ENCODE assay signal across 10 cellular contexts in the genomic region with DNA sequence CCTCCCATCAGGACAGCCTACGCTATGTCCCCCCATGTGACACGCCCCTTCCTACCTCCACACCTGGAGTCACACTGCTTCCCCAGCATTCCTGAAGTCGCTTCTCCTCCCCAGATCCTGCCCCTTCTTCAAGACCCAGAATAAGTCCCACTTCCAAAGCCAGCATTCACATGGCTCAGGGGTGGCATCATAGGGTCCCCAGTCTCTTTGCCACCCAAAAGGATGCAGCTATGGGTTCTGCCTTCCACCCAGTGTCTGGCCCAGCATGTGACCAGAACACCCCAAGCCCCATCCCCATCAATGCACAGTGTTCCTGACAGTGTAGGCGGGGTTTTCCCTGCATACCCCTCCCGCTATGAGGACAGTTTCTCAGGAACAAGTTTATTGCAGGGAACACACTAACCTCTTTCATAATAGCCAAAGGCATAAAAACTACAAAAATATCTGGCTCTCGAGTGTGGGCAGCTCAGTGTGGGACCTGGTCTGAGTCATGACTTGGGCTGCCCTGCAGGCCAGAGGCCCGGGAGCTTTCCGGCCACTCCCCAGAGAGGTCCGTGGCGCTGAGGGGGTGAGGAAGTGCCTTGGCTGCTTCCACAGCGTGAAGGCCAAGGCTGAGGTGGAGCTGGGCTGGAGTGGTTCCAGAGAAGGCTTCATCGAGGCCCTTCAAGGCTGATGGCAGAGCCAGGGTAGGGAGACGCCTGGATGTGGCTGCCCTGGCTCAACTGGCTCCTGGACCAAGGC. TPM values are rescaled to one million over a fixed set of nuclear protein-coding genes. Genes with fewer than 3 reads are reported as not detected.
DNase-seq lines count a peak whose midpoint lies in the region; ATAC-seq and TF ChIP-seq lines count a peak whose summit lies in the region.
"Had no signal": no experiment of that assay in that cellular context is flagged by ENCODE, and none has a peak within 500 bp of the region (broad histone marks: within the 10 kb centered on the region; RNA-seq: fewer than 3 reads in every experiment).

No MANE protein-coding gene starts in this region.

- no peaks in the 10 kb centered on the region for H3K4me1 Mint-ChIP-seq in activated CD8-positive, alpha-beta T cell treated with anti-CD3 and anti-CD28 coated beads, Interleukin-2, amount 10 ng/mL, durations not matched to agents 7 days and 5 days (ENCODE audit: low read depth)
- H3K4me1 Mint-ChIP-seq in activated T-cell treated with anti-CD3 and anti-CD28 coated beads, Interleukin-2, amount 50 U/mL, for 4 hours (ENCODE audit: low read depth): no peaks in the 10 kb centered on the region
- no peaks in the 10 kb centered on the region for H3K4me1 Mint-ChIP-seq in activated CD8-positive, alpha-beta T cell treated with anti-CD3 and anti-CD28 coated beads for 36 hours (ENCODE audit: low read depth)

- DNase-seq in HS-5 (ENCODE audit: low read depth) (peak; percentile 60), brain pericyte (ENCODE audit: low read depth, low spot score) (peak; percentile 82), thoracic aorta (ENCODE audit: low spot score) (peak; percentile 77)
- no peak for DNase-seq in activated CD8-positive, alpha-beta T cell treated with anti-CD3 and anti-CD28 coated beads, Interleukin-2, amount 10 ng/mL, durations not matched to agents 7 days and 5 days
- DNase-seq in activated T-cell treated with anti-CD3 and anti-CD28 coated beads, Interleukin-2, amount 50 U/mL, for 4 hours: no peak
- DNase-seq in activated CD8-positive, alpha-beta T cell treated with anti-CD3 and anti-CD28 coated beads for 36 hours: no peak
- DNase-seq: activated CD4-positive, CD25-positive, alpha-beta regulatory T cell had no signal

- no peak overlapping the region for H3K4me3 Mint-ChIP-seq in activated CD8-positive, alpha-beta T cell treated with anti-CD3 and anti-CD28 coated beads, Interleukin-2, amount 10 ng/mL, durations not matched to agents 7 days and 5 days
- H3K4me3 Mint-ChIP-seq in activated T-cell treated with anti-CD3 and anti-CD28 coated beads, Interleukin-2, amount 50 U/mL, for 4 hours: no peak overlapping the region
- no peak overlapping the region for H3K4me3 Mint-ChIP-seq in activated CD8-positive, alpha-beta T cell treated with anti-CD3 and anti-CD28 coated beads for 36 hours

- H3K27ac Mint-ChIP-seq in activated CD8-positive, alpha-beta T cell treated with anti-CD3 and anti-CD28 coated beads, Interleukin-2, amount 10 ng/mL, durations not matched to agents 7 days and 5 days: no peak overlapping the region
- no peak overlapping the region for H3K27ac Mint-ChIP-seq in activated CD8-positive, alpha-beta T cell treated with anti-CD3 and anti-CD28 coated beads for 36 hours

- ATAC-seq in thoracic aorta (ENCODE audit: insufficient number of reproducible peaks, low FRiP score, low read depth) (peak; percentile 82), GM21737 (IDR thresholded peaks at IDR 0.05; ENCODE audit: unreplicated experiment) (no peak)
- ATAC-seq in activated CD8-positive, alpha-beta T cell treated with anti-CD3 and anti-CD28 coated beads, Interleukin-2, amount 10 ng/mL, durations not matched to agents 7 days and 5 days: no peak
- ATAC-seq in activated T-cell treated with anti-CD3 and anti-CD28 coated beads, Interleukin-2, amount 50 U/mL, for 4 hours: no peak
- ATAC-seq in activated CD8-positive, alpha-beta T cell treated with anti-CD3 and anti-CD28 coated beads for 36 hours: no peak

- no peak for TF ChIP-seq CTCF in thoracic aorta (IDR thresholded peaks at IDR 0.05)
- TF ChIP-seq CTCF in activated CD8-positive, alpha-beta T cell treated with anti-CD3 and anti-CD28 coated beads for 36 hours (IDR thresholded peaks at IDR 0.05): no peak

- CTCF ChIA-PET in activated CD8-positive, alpha-beta T cell treated with anti-CD3 and anti-CD28 coated beads, Interleukin-2, amount 10 ng/mL, durations not matched to agents 7 days and 5 days (lab: Charles Lee): no interaction called here
- CTCF ChIA-PET in activated CD8-positive, alpha-beta T cell treated with anti-CD3 and anti-CD28 coated beads for 36 hours (lab: Charles Lee): no interaction called here

- H3K27ac ChIP-seq in layer of hippocampus (ENCODE audit: low read depth, low read length) (peak overlapping the region; percentile 22), thoracic aorta (peak overlapping the region; percentile 68 to 87)
- H3K27ac ChIP-seq: epithelial cell of prostate had no signal

- no peaks in the 10 kb centered on the region for H3K36me3 ChIP-seq in thoracic aorta

- H3K36me3 Mint-ChIP-seq in activated CD8-positive, alpha-beta T cell treated with anti-CD3 and anti-CD28 coated beads, Interleukin-2, amount 10 ng/mL, durations not matched to agents 7 days and 5 days (ENCODE audit: low read depth): no peaks in the 10 kb centered on the region
- no peaks in the 10 kb centered on the region for H3K36me3 Mint-ChIP-seq in activated T-cell treated with anti-CD3 and anti-CD28 coated beads, Interleukin-2, amount 50 U/mL, for 4 hours (ENCODE audit: insufficient read depth)
- no peaks in the 10 kb centered on the region for H3K36me3 Mint-ChIP-seq in activated CD8-positive, alpha-beta T cell treated with anti-CD3 and anti-CD28 coated beads for 36 hours (ENCODE audit: low read depth)

- H3K27me3 ChIP-seq in layer of hippocampus (ENCODE audit: control insufficient read depth, insufficient read depth, low read length) (no peaks in the 10 kb centered on the region), thoracic aorta (replicated peaks; ENCODE audit: insufficient read depth) (no peaks in the 10 kb centered on the region)

- intact Hi-C loops in activated CD8-positive, alpha-beta T cell treated with anti-CD3 and anti-CD28 coated beads for 36 hours (cut with micrococcal nuclease): no loop called here

- H3K27me3 Mint-ChIP-seq in activated CD8-positive, alpha-beta T cell treated with anti-CD3 and anti-CD28 coated beads, Interleukin-2, amount 10 ng/mL, durations not matched to agents 7 days and 5 days (ENCODE audit: low read depth): peaks cover 2% of the 10 kb centered on the region
- H3K27me3 Mint-ChIP-seq in activated T-cell treated with anti-CD3 and anti-CD28 coated beads, Interleukin-2, amount 50 U/mL, for 4 hours (ENCODE audit: low read depth): peaks cover 7% of the 10 kb centered on the region
- H3K27me3 Mint-ChIP-seq in activated CD8-positive, alpha-beta T cell treated with anti-CD3 and anti-CD28 coated beads for 36 hours: no peaks in the 10 kb centered on the region

- POLR2A ChIA-PET in activated CD8-positive, alpha-beta T cell treated with anti-CD3 and anti-CD28 coated beads, Interleukin-2, amount 10 ng/mL, durations not matched to agents 7 days and 5 days (lab: Charles Lee): no interaction called here
- POLR2A ChIA-PET in activated CD8-positive, alpha-beta T cell treated with anti-CD3 and anti-CD28 coated beads for 36 hours (lab: Charles Lee): no interaction called here

- H3K9me3 Mint-ChIP-seq in activated CD8-positive, alpha-beta T cell treated with anti-CD3 and anti-CD28 coated beads, Interleukin-2, amount 10 ng/mL, durations not matched to agents 7 days and 5 days (ENCODE audit: insufficient read depth): no peaks in the 10 kb centered on the region
- H3K9me3 Mint-ChIP-seq in activated T-cell treated with anti-CD3 and anti-CD28 coated beads, Interleukin-2, amount 50 U/mL, for 4 hours: no peaks in the 10 kb centered on the region
- no peaks in the 10 kb centered on the region for H3K9me3 Mint-ChIP-seq in activated CD8-positive, alpha-beta T cell treated with anti-CD3 and anti-CD28 coated beads for 36 hours

- H3K9me3 ChIP-seq in thoracic aorta: no peaks in the 10 kb centered on the region

- peaks cover 35 to 63% of the 10 kb centered on the region in 2 donors for H3K4me1 ChIP-seq in thoracic aorta (ENCODE audit: control insufficient read depth in 1 of 2, low read depth in 2 of 2)

- no peak overlapping the region for H3K4me3 ChIP-seq in thoracic aorta

RNA-seq across cellular contexts. Expression of gene ISLR, which starts 5.8 kb away (rescaled TPM):
- 100 to 1,000 TPM in 1 of 2 donors, 10 to 100 TPM in 1; 76.8 to 323 TPM for total RNA-seq in thoracic aorta
- total RNA-seq in activated CD8-positive, alpha-beta T cell treated with anti-CD3 and anti-CD28 coated beads, Interleukin-2, amount 10 ng/mL, durations not matched to agents 7 days and 5 days: not detected
- total RNA-seq in activated T-cell treated with anti-CD3 and anti-CD28 coated beads, Interleukin-2, amount 50 U/mL, for 4 hours: under 1 TPM in 1 of 3 donors, not detected in 2; 0.26 TPM
- not detected for total RNA-seq in activated CD8-positive, alpha-beta T cell treated with anti-CD3 and anti-CD28 coated beads for 36 hours

RNA-seq across cellular contexts. Expression of gene STRA6, which starts 23.3 kb away (rescaled TPM):
- total RNA-seq in thoracic aorta: under 1 TPM in 1 of 2 donors, not detected in 1; 0.28 TPM
- not detected for total RNA-seq in activated CD8-positive, alpha-beta T cell treated with anti-CD3 and anti-CD28 coated beads, Interleukin-2, amount 10 ng/mL, durations not matched to agents 7 days and 5 days
- total RNA-seq in activated T-cell treated with anti-CD3 and anti-CD28 coated beads, Interleukin-2, amount 50 U/mL, for 4 hours: not detected
- total RNA-seq in activated CD8-positive, alpha-beta T cell treated with anti-CD3 and anti-CD28 coated beads for 36 hours: under 1 TPM; 0.51 to 0.72 TPM

RNA-seq across cellular contexts. Expression of gene ISLR2, which starts 48.9 kb away (rescaled TPM):
- not detected for total RNA-seq in thoracic aorta
- not detected for total RNA-seq in activated CD8-positive, alpha-beta T cell treated with anti-CD3 and anti-CD28 coated beads, Interleukin-2, amount 10 ng/mL, durations not matched to agents 7 days and 5 days
- not detected for total RNA-seq in activated T-cell treated with anti-CD3 and anti-CD28 coated beads, Interleukin-2, amount 50 U/mL, for 4 hours
- total RNA-seq in activated CD8-positive, alpha-beta T cell treated with anti-CD3 and anti-CD28 coated beads for 36 hours: not detected

RNA-seq across cellular contexts. Expression of gene CCDC33, which starts 56.9 kb away (rescaled TPM):
- not detected for total RNA-seq in thoracic aorta
- total RNA-seq in activated CD8-positive, alpha-beta T cell treated with anti-CD3 and anti-CD28 coated beads, Interleukin-2, amount 10 ng/mL, durations not matched to agents 7 days and 5 days: not detected
- total RNA-seq in activated T-cell treated with anti-CD3 and anti-CD28 coated beads, Interleukin-2, amount 50 U/mL, for 4 hours: not detected
- total RNA-seq in activated CD8-positive, alpha-beta T cell treated with anti-CD3 and anti-CD28 coated beads for 36 hours: under 1 TPM; 0.16 to 0.38 TPM

Comparison
In these comparisons a context has a peak if more than half of its experiments do, and no peak if none do; other contexts are left out.
1. DNase-seq: peak in HS-5 (single experiment), brain pericyte (single experiment) and thoracic aorta (single experiment); none in activated CD8-positive, alpha-beta T cell treated with anti-CD3 and anti-CD28 coated beads, Interleukin-2, amount 10 ng/mL, durations not matched to agents 7 days and 5 days (single experiment), activated T-cell treated with anti-CD3 and anti-CD28 coated beads, Interleukin-2, amount 50 U/mL, for 4 hours (single experiment) and activated CD8-positive, alpha-beta T cell treated with anti-CD3 and anti-CD28 coated beads for 36 hours (single experiment).
2. RNA of gene ISLR, which starts 5.8 kb away (total RNA-seq): 76.8 to 323 TPM in thoracic aorta; 0.26 TPM in activated T-cell treated with anti-CD3 and anti-CD28 coated beads, Interleukin-2, amount 50 U/mL, for 4 hours, not detected in activated CD8-positive, alpha-beta T cell treated with anti-CD3 and anti-CD28 coated beads, Interleukin-2, amount 10 ng/mL, durations not matched to agents 7 days and 5 days and not detected in activated CD8-positive, alpha-beta T cell treated with anti-CD3 and anti-CD28 coated beads for 36 hours; every median in the first group is over 10 times any median in the second.